19 cellular contexts compared by ENCODE assay signal in genomic region chr10:36066102-36066501, GRCh38.
DNase-seq lines count a peak whose midpoint lies in the region; ATAC-seq and TF ChIP-seq lines count a peak whose summit lies in the region.
"Had no signal": no experiment of that assay in that cellular context is flagged by ENCODE, and none has a peak within 500 bp of the region (broad histone marks: within the 10 kb centered on the region; RNA-seq: fewer than 3 reads in every experiment).

No MANE protein-coding gene starts in this region.

- no peak overlapping the region for H3K18ac ChIP-seq in trophoblast cell (ENCODE audit: low read length)
- H3K18ac ChIP-seq in mesenchymal stem cell (ENCODE audit: low read depth in 1 of 2, low read length in 2 of 2) = peak overlapping the region in 1 of 2 experiments; percentile 38

- H3K23ac ChIP-seq in trophoblast cell (ENCODE audit: low read length) = no peak overlapping the region
- H3K23ac ChIP-seq in mesenchymal stem cell (ENCODE audit: low read length in 2 of 2) = no peak overlapping the region

- H3K4me1 ChIP-seq in trophoblast cell (ENCODE audit: control insufficient read depth in 1 of 2, insufficient read depth in 2 of 2, low read length in 2 of 2) = no peaks in the 10 kb centered on the region
- no peaks in the 10 kb centered on the region for H3K4me1 ChIP-seq in adrenal gland (replicated peaks in 1 of 2)
- H3K4me1 ChIP-seq in mesenchymal stem cell (ENCODE audit: control insufficient read depth, insufficient read depth, low read depth, low read length) = no peaks in the 10 kb centered on the region
- H3K4me1 ChIP-seq: A549, Caco-2 had no signal

- H3K27ac ChIP-seq in trophoblast cell (ENCODE audit: low read depth, low read length) (no peak overlapping the region), adrenal gland (no peak overlapping the region), mesenchymal stem cell (ENCODE audit: low read length, poor library complexity, severe bottlenecking) (no peak overlapping the region)
- H3K27ac ChIP-seq: 22Rv1; A549; BLaER1 treated with 17β-estradiol and CSF1 and Interleukin-3, amounts not matched to agents 10 nM and 100 nM; C4-2B had no signal

- no peak overlapping the region for H3K4me3 Mint-ChIP-seq in natural killer cell treated with Interleukin-12 subunit alpha and Interleukin-12 subunit beta and Interleukin-15 and Interleukin-18, amount 100 ng/mL, for 72 hours
- H3K4me3 Mint-ChIP-seq in natural killer cell = no peak overlapping the region
- H3K4me3 Mint-ChIP-seq in stimulated activated effector memory CD8-positive, alpha-beta T cell treated with anti-CD3 and anti-CD28 coated beads, Interleukin-12 subunit alpha, Interleukin-12 subunit beta, amount 100 ng/mL, for 72 hours = no peak overlapping the region
- H3K4me3 Mint-ChIP-seq: B cell; CD4-positive, alpha-beta T cell; CD8-positive, alpha-beta T cell had no signal

- H3K14ac ChIP-seq in trophoblast cell (ENCODE audit: low read length) = no peak overlapping the region
- peak overlapping the region in 1 of 2 experiments; percentile 19 for H3K14ac ChIP-seq in mesenchymal stem cell (ENCODE audit: low read length in 2 of 2)

- no peak overlapping the region for H4K91ac ChIP-seq in trophoblast cell (ENCODE audit: low read depth, low read length)
- no peak overlapping the region for H4K91ac ChIP-seq in mesenchymal stem cell (ENCODE audit: low read length)

- H3K9me3 ChIP-seq in trophoblast cell (ENCODE audit: insufficient read depth, low read depth, low read length) (peaks cover 12% of the 10 kb centered on the region), adrenal gland (replicated peaks in 1 of 3) (no peaks in the 10 kb centered on the region), mesenchymal stem cell (ENCODE audit: control insufficient read depth, low read length) (peaks cover 13% of the 10 kb centered on the region)

- peak overlapping the region; percentile 31 for H3K4me3 ChIP-seq in trophoblast cell (ENCODE audit: low read depth, low read length)
- no peak overlapping the region for H3K4me3 ChIP-seq in adrenal gland
- no peak overlapping the region for H3K4me3 ChIP-seq in mesenchymal stem cell (ENCODE audit: insufficient read depth in 1 of 2, low read depth in 1 of 2, low read length in 2 of 2)
- H3K4me3 ChIP-seq: A549; BLaER1 treated with 17β-estradiol and CSF1 and Interleukin-3, amounts not matched to agents 10 nM and 100 nM had no signal

- no peak overlapping the region for H3K27ac Mint-ChIP-seq in natural killer cell treated with Interleukin-12 subunit alpha and Interleukin-12 subunit beta and Interleukin-15 and Interleukin-18, amount 100 ng/mL, for 72 hours
- H3K27ac Mint-ChIP-seq in natural killer cell = no peak overlapping the region
- no peak overlapping the region for H3K27ac Mint-ChIP-seq in stimulated activated effector memory CD8-positive, alpha-beta T cell treated with anti-CD3 and anti-CD28 coated beads, Interleukin-12 subunit alpha, Interleukin-12 subunit beta, amount 100 ng/mL, for 72 hours
- H3K27ac Mint-ChIP-seq: B cell; CD4-positive, alpha-beta T cell; CD8-positive, alpha-beta T cell had no signal

- H4K8ac ChIP-seq in trophoblast cell (ENCODE audit: low read depth, low read length) = no peak overlapping the region
- no peak overlapping the region for H4K8ac ChIP-seq in mesenchymal stem cell (ENCODE audit: low read length)

- H3K36me3 Mint-ChIP-seq in natural killer cell treated with Interleukin-12 subunit alpha and Interleukin-12 subunit beta and Interleukin-15 and Interleukin-18, amount 100 ng/mL, for 72 hours = no peaks in the 10 kb centered on the region
- H3K36me3 Mint-ChIP-seq in natural killer cell = no peaks in the 10 kb centered on the region
- H3K36me3 Mint-ChIP-seq in stimulated activated effector memory CD8-positive, alpha-beta T cell treated with anti-CD3 and anti-CD28 coated beads, Interleukin-12 subunit alpha, Interleukin-12 subunit beta, amount 100 ng/mL, for 72 hours = no peaks in the 10 kb centered on the region
- H3K36me3 Mint-ChIP-seq: CD8-positive, alpha-beta T cell had no signal

- no CpG with 5 or more reads among the region's 2 CpGs for WGBS in trophoblast cell (ENCODE audit: extremely low coverage, insufficient coverage, insufficient read length)
- WGBS in adrenal gland, 4 donors = 80 to 100% (median 90%) methylated on average over 1 to 2 of the region's 2 CpGs
- 93% methylated on average over 2 of the region's 2 CpGs for WGBS in mesenchymal stem cell

- no peaks in the 10 kb centered on the region for H3K27me3 Mint-ChIP-seq in natural killer cell treated with Interleukin-12 subunit alpha and Interleukin-12 subunit beta and Interleukin-15 and Interleukin-18, amount 100 ng/mL, for 72 hours
- no peaks in the 10 kb centered on the region for H3K27me3 Mint-ChIP-seq in natural killer cell (ENCODE audit: low read depth in 2 of 2)
- H3K27me3 Mint-ChIP-seq: B cell; CD4-positive, alpha-beta T cell had no signal

- TF ChIP-seq POLR2A in adrenal gland (IDR thresholded peaks at IDR 0.05) = no peak

- no peak overlapping the region for H2BK15ac ChIP-seq in mesenchymal stem cell (ENCODE audit: low read depth, poor library complexity, severe bottlenecking)

- H2BK120ac ChIP-seq in trophoblast cell (ENCODE audit: insufficient read depth, low read length, poor library complexity) (no peak overlapping the region), mesenchymal stem cell (ENCODE audit: low read depth, low read length) (no peak overlapping the region)

- H3K4me1 Mint-ChIP-seq in natural killer cell treated with Interleukin-12 subunit alpha and Interleukin-12 subunit beta and Interleukin-15 and Interleukin-18, amount 100 ng/mL, for 72 hours (ENCODE audit: low read depth in 2 of 2) = no peaks in the 10 kb centered on the region
- no peaks in the 10 kb centered on the region for H3K4me1 Mint-ChIP-seq in natural killer cell
- no peaks in the 10 kb centered on the region for H3K4me1 Mint-ChIP-seq in stimulated activated effector memory CD8-positive, alpha-beta T cell treated with anti-CD3 and anti-CD28 coated beads, Interleukin-12 subunit alpha, Interleukin-12 subunit beta, amount 100 ng/mL, for 72 hours
- H3K4me1 Mint-ChIP-seq: B cell had no signal

- no peak for TF ChIP-seq CTCF in natural killer cell (IDR thresholded peaks at IDR 0.05)
- no peak for TF ChIP-seq CTCF in adrenal gland (IDR thresholded peaks at IDR 0.05)

- H2AK5ac ChIP-seq in trophoblast cell (ENCODE audit: low read length) (no peak overlapping the region), mesenchymal stem cell (ENCODE audit: low read length, severe bottlenecking) (no peak overlapping the region)

- H2BK5ac ChIP-seq in trophoblast cell (ENCODE audit: low read depth, low read length, poor library complexity) = no peak overlapping the region
- no peak overlapping the region for H2BK5ac ChIP-seq in mesenchymal stem cell (ENCODE audit: low read depth, low read length, poor library complexity, severe bottlenecking)

- no peak overlapping the region for H3K4ac ChIP-seq in trophoblast cell (ENCODE audit: low read depth, low read length)
- no peak overlapping the region for H3K4ac ChIP-seq in mesenchymal stem cell (ENCODE audit: low read depth in 1 of 2, low read length in 2 of 2)

- H3K36me3 ChIP-seq in trophoblast cell (ENCODE audit: control insufficient read depth in 1 of 2, insufficient read depth in 2 of 2, low read length in 2 of 2) (no peaks in the 10 kb centered on the region), adrenal gland (replicated peaks in 1 of 2) (no peaks in the 10 kb centered on the region), mesenchymal stem cell (ENCODE audit: control insufficient read depth in 1 of 2, insufficient read depth in 2 of 2, low read depth in 1 of 2, low read length in 2 of 2) (no peaks in the 10 kb centered on the region)

- ATAC-seq in natural killer cell treated with Interleukin-12 subunit alpha and Interleukin-12 subunit beta and Interleukin-15 and Interleukin-18, amount 100 ng/mL, for 72 hours = peak; percentile 20 to 57
- ATAC-seq in natural killer cell = no peak
- ATAC-seq in stimulated activated effector memory CD8-positive, alpha-beta T cell treated with anti-CD3 and anti-CD28 coated beads, Interleukin-12 subunit alpha, Interleukin-12 subunit beta, amount 100 ng/mL, for 72 hours = peak; percentile 37
- ATAC-seq: A549; CD8-positive, alpha-beta T cell had no signal

- H2BK12ac ChIP-seq in trophoblast cell (ENCODE audit: low read length) (no peak overlapping the region), mesenchymal stem cell (ENCODE audit: low read length in 2 of 2) (no peak overlapping the region)

- no peak overlapping the region for H4K12ac ChIP-seq in trophoblast cell (ENCODE audit: low read depth, low read length)

- H3K27me3 ChIP-seq in trophoblast cell (ENCODE audit: insufficient read depth, low read length) = no peaks in the 10 kb centered on the region
- peaks cover 4% of the 10 kb centered on the region for H3K27me3 ChIP-seq in adrenal gland
- peaks cover 0 to 4% of the 10 kb centered on the region in 2 experiments for H3K27me3 ChIP-seq in mesenchymal stem cell (ENCODE audit: control insufficient read depth in 1 of 2, insufficient read depth in 1 of 2, low read length in 2 of 2)
- H3K27me3 ChIP-seq: BLaER1 treated with 17β-estradiol and CSF1 and Interleukin-3, amounts not matched to agents 10 nM and 100 nM had no signal

- H3K79me1 ChIP-seq in trophoblast cell (ENCODE audit: low read length) (no peaks in the 10 kb centered on the region), mesenchymal stem cell (replicated peaks; ENCODE audit: low read length, poor library complexity, severe bottlenecking) (no peaks in the 10 kb centered on the region)

- no peaks in the 10 kb centered on the region for H3K79me2 ChIP-seq in trophoblast cell (ENCODE audit: control insufficient read depth, insufficient read depth, low read length, poor library complexity)

- H3K4me2 ChIP-seq in trophoblast cell (ENCODE audit: low read length) (no peak overlapping the region), mesenchymal stem cell (ENCODE audit: low read length, poor library complexity, severe bottlenecking) (no peak overlapping the region)
- H3K4me2 ChIP-seq: A549; BLaER1 treated with 17β-estradiol and CSF1 and Interleukin-3, amounts not matched to agents 10 nM and 100 nM had no signal

- DNase-seq in natural killer cell treated with Interleukin-12 subunit alpha and Interleukin-12 subunit beta and Interleukin-15 and Interleukin-18, amount 100 ng/mL, for 72 hours (ENCODE audit: low spot score) = no peak
- DNase-seq in natural killer cell = no peak
- no peak for DNase-seq in trophoblast cell
- DNase-seq in stimulated activated effector memory CD8-positive, alpha-beta T cell treated with anti-CD3 and anti-CD28 coated beads, Interleukin-12 subunit alpha, Interleukin-12 subunit beta, amount 100 ng/mL, for 72 hours (ENCODE audit: low spot score in 2 of 2) = no peak
- DNase-seq in adrenal gland = no peak
- no peak for DNase-seq in cerebellar nuclear complex (lab: John Stamatoyannopoulos, UW)
- no peak for DNase-seq in mesenchymal stem cell
- DNase-seq: AML-193; Caco-2; Calu3; CD4-positive, alpha-beta T cell; CD8-positive, alpha-beta T cell; DMS79 treated with DMSO at 0.1 percent for 48 hours; GF-D8 had no signal

- H2AFZ ChIP-seq in trophoblast cell (ENCODE audit: insufficient read depth, low read length, poor library complexity) = no peak overlapping the region
- H2AFZ ChIP-seq in mesenchymal stem cell (ENCODE audit: low read depth, low read length) = no peak overlapping the region

- no peak overlapping the region for H3K9ac ChIP-seq in trophoblast cell (ENCODE audit: low read length)
- no peak overlapping the region for H3K9ac ChIP-seq in mesenchymal stem cell (ENCODE audit: low read length)
- H3K9ac ChIP-seq: BLaER1 treated with 17β-estradiol and CSF1 and Interleukin-3, amounts not matched to agents 10 nM and 100 nM had no signal

- no peaks in the 10 kb centered on the region for H3K9me3 Mint-ChIP-seq in natural killer cell treated with Interleukin-12 subunit alpha and Interleukin-12 subunit beta and Interleukin-15 and Interleukin-18, amount 100 ng/mL, for 72 hours
- H3K9me3 Mint-ChIP-seq in natural killer cell = peaks cover 5 to 8% of the 10 kb centered on the region in 2 donors
- peaks cover 2% of the 10 kb centered on the region for H3K9me3 Mint-ChIP-seq in stimulated activated effector memory CD8-positive, alpha-beta T cell treated with anti-CD3 and anti-CD28 coated beads, Interleukin-12 subunit alpha, Interleukin-12 subunit beta, amount 100 ng/mL, for 72 hours

- intact Hi-C loops in natural killer cell (cut with micrococcal nuclease) = no loop called here
- intact Hi-C loops in adrenal gland (cut with DNase I) = no loop called here

Comparison
In these comparisons a context has a peak if more than half of its experiments do, and no peak if none do; other contexts are left out.
1. ATAC-seq: peak in natural killer cell treated with Interleukin-12 subunit alpha and Interleukin-12 subunit beta and Interleukin-15 and Interleukin-18, amount 100 ng/mL, for 72 hours (2 of 2) and stimulated activated effector memory CD8-positive, alpha-beta T cell treated with anti-CD3 and anti-CD28 coated beads, Interleukin-12 subunit alpha, Interleukin-12 subunit beta, amount 100 ng/mL, for 72 hours (single experiment); none in natural killer cell (0 of 3).